2 cellular contexts compared by ENCODE assay signal in the genomic region with DNA sequence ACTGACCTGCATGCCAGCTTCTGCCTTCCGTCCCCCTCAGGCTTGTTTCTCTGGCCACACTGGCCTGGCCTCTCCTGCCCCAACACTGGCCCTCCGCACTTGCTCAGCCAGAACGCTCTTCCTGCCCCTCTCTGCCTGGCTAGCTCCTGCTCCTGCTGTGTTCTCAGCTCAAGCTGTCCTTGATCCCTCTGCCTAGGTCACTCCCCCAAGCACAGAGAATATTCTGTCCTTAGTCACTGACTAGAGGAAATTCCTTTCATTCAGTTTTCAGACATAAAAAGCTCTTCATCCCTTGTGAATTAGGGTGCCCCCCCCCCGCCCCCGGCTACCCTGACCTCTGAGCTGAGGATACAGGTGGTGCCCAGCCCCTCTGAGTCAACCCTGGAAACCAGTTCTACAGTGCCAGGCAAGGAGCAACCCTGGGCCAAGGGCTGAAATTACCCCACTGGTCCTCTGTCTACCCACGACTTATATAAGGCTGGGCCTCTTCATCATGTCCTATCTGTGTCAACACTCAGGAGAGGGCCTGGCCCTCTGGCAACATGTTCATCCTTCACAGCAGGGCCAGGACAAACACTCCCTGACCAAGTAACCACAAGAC.
TF ChIP-seq lines count a peak whose summit lies in the region.

No MANE protein-coding gene starts in this region.

TF ChIP-seq in IMR-90, 13 proteins besides CTCF, POLR2A, EP300 and RAD21:
- TF ChIP-seq FOS (IDR thresholded peaks at IDR 0.05; ENCODE audit: low read depth, low read length) = no peak
- TF ChIP-seq BHLHE40 (IDR thresholded peaks at IDR 0.05; ENCODE audit: low read depth, low read length) = no peak
- TF ChIP-seq RCOR1 (IDR thresholded peaks at IDR 0.05; ENCODE audit: insufficient replicate concordance, low read length) = no peak
- TF ChIP-seq NFE2L2 (IDR thresholded peaks at IDR 0.05; ENCODE audit: low read depth, low read length) = no peak
- no peak for TF ChIP-seq RFX5 (IDR thresholded peaks at IDR 0.05; ENCODE audit: low read depth, low read length)

TF ChIP-seq in H1, 55 proteins besides CTCF, POLR2A, EP300 and RAD21:
- TF ChIP-seq, protein P1, sequence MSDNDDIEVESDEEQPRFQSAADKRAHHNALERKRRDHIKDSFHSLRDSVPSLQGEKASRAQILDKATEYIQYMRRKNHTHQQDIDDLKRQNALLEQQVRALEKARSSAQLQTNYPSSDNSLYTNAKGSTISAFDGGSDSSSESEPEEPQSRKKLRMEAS (IDR thresholded peaks at IDR 0.05) = no peak
